1 cellular context compared by ENCODE assay signal in the genomic region with DNA sequence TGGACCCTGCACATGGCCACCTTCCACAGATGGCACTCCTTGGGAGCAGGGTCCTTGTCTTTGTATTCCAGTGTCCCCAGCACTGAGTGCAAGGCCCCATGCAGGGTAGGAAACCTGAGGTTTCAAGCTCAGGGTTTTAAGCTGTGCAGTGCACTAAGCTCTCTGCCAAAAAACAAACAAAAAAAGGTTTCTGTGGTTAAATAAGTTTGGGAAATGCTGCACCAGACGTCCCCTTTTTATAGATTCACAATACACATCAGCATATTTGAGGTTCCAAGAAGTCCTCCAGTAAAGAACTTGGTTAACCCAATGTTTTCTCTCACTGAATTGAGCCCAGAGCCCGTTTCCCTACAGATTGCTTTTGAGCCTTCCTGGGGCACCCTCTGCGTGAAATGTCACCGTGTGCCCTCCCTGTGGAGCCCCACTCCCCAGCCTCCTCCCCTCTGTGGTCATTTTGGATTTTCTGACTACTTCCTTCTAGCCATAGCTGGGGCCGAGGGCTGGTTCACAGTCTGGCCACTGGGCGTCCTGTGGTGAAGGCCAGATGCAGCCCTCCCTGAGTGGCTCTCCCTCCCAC.
TF ChIP-seq lines count a peak whose summit lies in the region.

No MANE protein-coding gene starts in this region.

TF ChIP-seq in K562, 482 proteins besides CTCF, POLR2A, EP300 and RAD21:
- TF ChIP-seq SP2 (IDR thresholded peaks at IDR 0.05; ENCODE audit: extremely low read depth, low read depth, low read length, poor library complexity, severe bottlenecking): no peak
- 0 out of 2 replicates have a peak, but pooled peaks have one; percentile 9 for TF ChIP-seq POLR2AphosphoS5 (IDR thresholded peaks at IDR 0.05; ENCODE audit: control insufficient read depth, insufficient read depth, low read depth, low read length)
- TF ChIP-seq ZNF384 (IDR thresholded peaks at IDR 0.05; ENCODE audit: low read depth, low read length): no peak
- no peak for TF ChIP-seq SMAD4 (CRISPR knock-in tag; conservative IDR thresholded peaks at IDR 0.05)
